In the genomic region with DNA sequence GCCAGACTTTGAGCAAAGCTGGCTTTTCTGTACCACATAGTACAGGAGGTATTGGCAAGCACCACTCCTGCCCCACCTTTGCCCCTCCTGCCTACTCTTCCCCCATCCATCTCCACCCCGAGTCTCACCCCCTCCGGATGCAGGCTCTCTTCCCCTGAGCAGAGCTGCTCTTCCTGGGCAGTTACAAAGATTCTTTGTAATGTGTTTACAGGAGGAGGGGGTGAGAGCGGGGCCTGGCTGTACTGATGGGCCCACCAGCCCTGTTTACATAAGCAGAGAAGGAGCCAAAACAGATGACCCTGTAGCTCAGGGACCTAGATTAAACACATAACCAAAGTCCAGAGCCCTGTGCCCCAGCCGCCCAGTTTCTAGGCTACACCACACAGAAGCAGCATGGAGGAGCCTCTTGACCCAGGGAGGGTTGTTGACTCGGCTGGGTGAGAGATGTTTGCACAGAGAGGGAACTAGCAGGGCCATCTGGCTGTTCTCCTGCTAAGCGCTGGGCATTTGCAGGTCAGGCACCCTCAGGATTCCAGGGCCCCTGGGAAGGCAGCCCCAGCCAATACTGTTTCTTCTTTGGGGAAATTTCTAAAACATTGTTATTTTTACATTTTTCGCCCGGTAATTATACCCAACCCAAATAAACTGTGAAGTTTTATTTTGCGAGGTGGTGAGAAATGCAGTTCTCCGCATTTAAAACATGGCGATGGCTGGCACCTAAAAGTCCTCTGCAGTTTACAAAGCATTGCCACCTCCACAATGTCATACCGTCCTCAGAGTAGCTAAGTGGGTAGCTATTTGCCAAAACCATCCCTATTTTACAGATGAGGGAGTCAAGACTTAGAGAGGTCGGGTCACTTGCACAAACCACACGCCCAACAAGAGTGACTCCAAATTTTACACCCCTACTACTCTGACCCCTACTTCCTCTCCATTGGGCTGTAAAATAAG, we compare ENCODE assay signal across 10 cellular contexts. TPM values are rescaled to one million over a fixed set of nuclear protein-coding genes. Genes with fewer than 3 reads are reported as not detected.
DNase-seq lines count a peak whose midpoint lies in the region; ATAC-seq and TF ChIP-seq lines count a peak whose summit lies in the region.
"Had no signal": no experiment of that assay in that cellular context is flagged by ENCODE, and none has a peak within 500 bp of the region (broad histone marks: within the 10 kb centered on the region; RNA-seq: fewer than 3 reads in every experiment).

No MANE protein-coding gene starts in this region.

- no peaks in the 10 kb centered on the region for H3K27me3 Mint-ChIP-seq in MCF 10A (ENCODE audit: insufficient read depth, unreplicated experiment)
- peaks cover 2% of the 10 kb centered on the region for H3K27me3 Mint-ChIP-seq in chondrocyte (ENCODE audit: low read depth)

- H3K36me3 ChIP-seq in upper lobe of right lung: no peaks in the 10 kb centered on the region

- H3K4me3 Mint-ChIP-seq in MCF 10A (ENCODE audit: unreplicated experiment) (no peak overlapping the region), chondrocyte (ENCODE audit: unreplicated experiment) (no peak overlapping the region)
- H3K4me3 Mint-ChIP-seq: natural killer cell had no signal

- no peak for TF ChIP-seq CTCF in MCF 10A (IDR thresholded peaks at IDR 0.05; ENCODE audit: unreplicated experiment)
- TF ChIP-seq CTCF in chondrocyte (IDR thresholded peaks at IDR 0.05): no peak
- TF ChIP-seq CTCF in upper lobe of right lung (IDR thresholded peaks at IDR 0.05): no peak

- H3K9me3 Mint-ChIP-seq in MCF 10A (ENCODE audit: unreplicated experiment) (no peaks in the 10 kb centered on the region), chondrocyte (ENCODE audit: low read depth) (no peaks in the 10 kb centered on the region)
- H3K9me3 Mint-ChIP-seq: natural killer cell had no signal

- DNase-seq in T47D (ENCODE audit: low read depth in 1 of 2, low spot score in 1 of 2) (peak; percentile 34 to 75), MCF 10A (ENCODE audit: unreplicated experiment) (no peak), chondrocyte (ENCODE audit: low spot score) (peak; percentile 36), midbrain (lab: John Stamatoyannopoulos, UW) (peak; percentile 79), upper lobe of right lung (peak; percentile 81), LoVo (ENCODE audit: low spot score) (no peak)
- DNase-seq in activated CD4-positive, alpha-beta T cell treated with anti-CD3 and anti-CD28 coated beads, Interleukin-2, amount 50 U/mL, for 1 hour: no peak
- DNase-seq: natural killer cell, NCI-H1105 had no signal

- intact Hi-C loops in MCF 10A (cut with micrococcal nuclease): no loop called here
- intact Hi-C loops in upper lobe of right lung (cut with DNase I): no loop called here

- POLR2A ChIA-PET in MCF 10A (lab: Yijun Ruan, JAX): interaction anchor here (1.1 to 3.1 kb wide), 2 partner anchors 12 to 77 kb away, joined by 4 to 16 read pairs; partner anchors contain the start of gene ZKSCAN1

- H3K36me3 Mint-ChIP-seq in MCF 10A (ENCODE audit: insufficient read depth, unreplicated experiment) (no peaks in the 10 kb centered on the region), chondrocyte (ENCODE audit: low read depth) (no peaks in the 10 kb centered on the region)
- H3K36me3 Mint-ChIP-seq: natural killer cell had no signal

- BruUV-seq in MCF 10A (replicated peaks; lab: Mats Ljungman, UMichigan): no TSS peak

- ATAC-seq in upper lobe of right lung (peak; percentile 98), HG03439 (IDR thresholded peaks at IDR 0.05; ENCODE audit: unreplicated experiment) (no peak)
- ATAC-seq: natural killer cell had no signal

- CTCF ChIA-PET in MCF 10A (lab: Yijun Ruan, JAX): interaction anchor here (0.5 to 3.6 kb wide), 7 partner anchors 8 to 92 kb away, joined by 3 to 15 read pairs (median 4); no protein-coding TSS in a partner anchor

- peaks cover 11% of the 10 kb centered on the region for H3K4me1 ChIP-seq in upper lobe of right lung

- H3K4me3 ChIP-seq in upper lobe of right lung: no peak overlapping the region

- H3K27ac Mint-ChIP-seq in MCF 10A (ENCODE audit: low read depth, unreplicated experiment) (no peak overlapping the region), chondrocyte (ENCODE audit: unreplicated experiment) (no peak overlapping the region)
- H3K27ac Mint-ChIP-seq: natural killer cell had no signal

- in situ Hi-C loops in T47D (cut with HindIII; ENCODE audit: low pct_unique_long_range_greater_than_20kb, low sequenced_read_pairs): no loop called here

- H3K27me3 ChIP-seq in upper lobe of right lung: no peaks in the 10 kb centered on the region

- H3K4me1 Mint-ChIP-seq in MCF 10A (ENCODE audit: insufficient read depth, unreplicated experiment) (no peaks in the 10 kb centered on the region), chondrocyte (ENCODE audit: low read depth) (no peaks in the 10 kb centered on the region)
- H3K4me1 Mint-ChIP-seq: natural killer cell had no signal

- H3K27ac ChIP-seq in upper lobe of right lung: no peak overlapping the region

- no peaks in the 10 kb centered on the region for H3K9me3 ChIP-seq in upper lobe of right lung

RNA-seq across cellular contexts. Expression of gene ZKSCAN1, which starts 11.4 kb away (rescaled TPM):
- total RNA-seq in MCF 10A (2022) (80.2 and 86.2 TPM in 2 replicates), chondrocyte (61.5 to 72.1 TPM (median 62.3 TPM) in 3 replicates), upper lobe of right lung (57.5 TPM)

RNA-seq across cellular contexts. Expression of gene AZGP1, which starts 28.2 kb away (rescaled TPM):
- total RNA-seq in MCF 10A (2022) (0.58 and 0.59 TPM in 2 replicates), chondrocyte (not detected in 3 replicates), upper lobe of right lung (87.7 TPM)
- total RNA-seq: natural killer cell had no signal

RNA-seq across cellular contexts. Expression of gene ZSCAN21, which starts 45.6 kb away (rescaled TPM):
- 13.8 and 14.7 TPM in 2 replicates for total RNA-seq in MCF 10A (2022)
- total RNA-seq in chondrocyte: 9.6 to 13.1 TPM (median 11.8 TPM) in 3 replicates
- 10.0 TPM for total RNA-seq in upper lobe of right lung

Comparison
In these comparisons a context has a peak if more than half of its experiments do, and no peak if none do; other contexts are left out.
1. DNase-seq: peak in T47D (2 of 2), chondrocyte (single experiment), midbrain (single experiment) and upper lobe of right lung (single experiment); none in MCF 10A (single experiment), activated CD4-positive, alpha-beta T cell treated with anti-CD3 and anti-CD28 coated beads, Interleukin-2, amount 50 U/mL, for 1 hour (single experiment) and LoVo (single experiment).
2. RNA of gene AZGP1, which starts 28.2 kb away (total RNA-seq): 87.7 TPM in upper lobe of right lung (single experiment); 0.58 to 0.59 TPM in MCF 10A and not detected in chondrocyte; every median in the first group is over 10 times any median in the second.